ENCODE assay signal across 9 cellular contexts in genomic region chr21:26965567-26966359, GRCh38. TPM values are rescaled to one million over a fixed set of nuclear protein-coding genes. Genes with fewer than 3 reads are reported as not detected.
A peak's percentile ranks its signal among the peaks of the same experiment; 100 is the strongest.
DNase-seq lines count a peak whose midpoint lies in the region; ATAC-seq and TF ChIP-seq lines count a peak whose summit lies in the region.
"Had no signal": no experiment of that assay in that cellular context is flagged by ENCODE, and none has a peak within 500 bp of the region (broad histone marks: within the 10 kb centered on the region; RNA-seq: fewer than 3 reads in every experiment).

No MANE protein-coding gene starts in this region.

- no peaks in the 10 kb centered on the region for H3F3A ChIP-seq in MM.1S (ENCODE audit: insufficient read depth, low read length)

- intact Hi-C loops in Right ventricle myocardium superior (cut with DNase I): no loop called here

- H3K9ac ChIP-seq in parathyroid adenoma (no peak overlapping the region), MM.1S (ENCODE audit: low read length) (no peak overlapping the region)

- H3K79me2 ChIP-seq in parathyroid adenoma: no peaks in the 10 kb centered on the region
- no peaks in the 10 kb centered on the region for H3K79me2 ChIP-seq in MM.1S (ENCODE audit: low read length)

- H3K9me3 ChIP-seq in RWPE2 (ENCODE audit: severe bottlenecking): no peaks in the 10 kb centered on the region
- no peaks in the 10 kb centered on the region for H3K9me3 ChIP-seq in parathyroid adenoma (ENCODE audit: control insufficient read depth, low read length)
- no peaks in the 10 kb centered on the region for H3K9me3 ChIP-seq in MM.1S (replicated peaks; ENCODE audit: insufficient read depth, low read length)

- no peaks in the 10 kb centered on the region for H3K9me2 ChIP-seq in MM.1S (replicated peaks; ENCODE audit: insufficient read depth, low read length)

- TF ChIP-seq CTCF in RWPE2 (IDR thresholded peaks at IDR 0.05; ENCODE audit: poor library complexity, severe bottlenecking) (no peak), parathyroid adenoma (IDR thresholded peaks at IDR 0.05) (no peak), MM.1S (IDR thresholded peaks at IDR 0.05; ENCODE audit: low read length) (no peak)

- 0 out of 3 replicates have a peak, but pooled peaks have one; percentile 12 for ATAC-seq in RWPE2 (ENCODE audit: low read depth)
- peak; percentile 59 for ATAC-seq in Right ventricle myocardium superior (ENCODE audit: poor library complexity)
- no peak for ATAC-seq in HG03378 (IDR thresholded peaks at IDR 0.05; ENCODE audit: unreplicated experiment)

- H2AFZ ChIP-seq in parathyroid adenoma: peak overlapping the region; percentile 17
- H2AFZ ChIP-seq in MM.1S (ENCODE audit: low read length): no peak overlapping the region

- peak overlapping the region; percentile 74 for H3K4me2 ChIP-seq in parathyroid adenoma (ENCODE audit: low read length)
- H3K4me2 ChIP-seq in MM.1S (ENCODE audit: low read depth, low read length): no peak overlapping the region

- H3K27ac ChIP-seq in RWPE2 (ENCODE audit: poor library complexity, severe bottlenecking): no peak overlapping the region
- H3K27ac ChIP-seq in parathyroid adenoma: no peak overlapping the region
- H3K27ac ChIP-seq in MM.1S (ENCODE audit: low read length): no peak overlapping the region

- H3K27me3 ChIP-seq in RWPE2 (ENCODE audit: insufficient read depth, poor library complexity, severe bottlenecking) (peaks cover 62% of the 10 kb centered on the region), parathyroid adenoma (ENCODE audit: control insufficient read depth, insufficient read depth, low read length) (no peaks in the 10 kb centered on the region), MM.1S (replicated peaks; ENCODE audit: insufficient read depth, low read length) (no peaks in the 10 kb centered on the region)

- H3K4me3 ChIP-seq in RWPE2 (ENCODE audit: severe bottlenecking) (no peak overlapping the region), parathyroid adenoma (ENCODE audit: low read depth, low read length) (peak overlapping the region; percentile 68), MM.1S (ENCODE audit: low read length) (no peak overlapping the region)

- no peaks in the 10 kb centered on the region for H3K36me3 ChIP-seq in RWPE2 (ENCODE audit: low read depth)
- H3K36me3 ChIP-seq in parathyroid adenoma (ENCODE audit: control insufficient read depth, insufficient read depth, low read length): no peaks in the 10 kb centered on the region
- no peaks in the 10 kb centered on the region for H3K36me3 ChIP-seq in MM.1S (replicated peaks; ENCODE audit: insufficient read depth, low read length)

- H4K20me1 ChIP-seq in MM.1S (ENCODE audit: insufficient read depth, low read length): no peaks in the 10 kb centered on the region

- no peaks in the 10 kb centered on the region for H3K4me1 ChIP-seq in RWPE2 (ENCODE audit: insufficient read depth, poor library complexity, severe bottlenecking)
- no peaks in the 10 kb centered on the region for H3K4me1 ChIP-seq in parathyroid adenoma
- H3K4me1 ChIP-seq in MM.1S (ENCODE audit: low read length): no peaks in the 10 kb centered on the region

- DNase-seq in EL (peak; percentile 63), RWPE2 (ENCODE audit: low spot score) (peak; percentile 42), Right ventricle myocardium superior (peak; percentile 78), NCI-H526 treated with DMSO at 0.1 percent for 48 hours (lab: John Stamatoyannopoulos, UW) (no peak), MM.1S (no peak), NCI-H446 treated with DMSO at 0.1 percent for 48 hours (lab: John Stamatoyannopoulos, UW) (no peak)
- DNase-seq: activated B cell treated with CpG ODN at 0.5 μM for 24 hours had no signal

RNA-seq across cellular contexts. Expression of gene ADAMTS5, which starts 1.1 kb away (rescaled TPM):
- 4.0 TPM for total RNA-seq in Right ventricle myocardium superior
- total RNA-seq: activated B cell treated with CpG ODN at 0.5 μM for 24 hours had no signal

Comparison
In these comparisons a context has a peak if more than half of its experiments do, and no peak if none do; other contexts are left out.
1. DNase-seq: peak in EL (single experiment), RWPE2 (single experiment) and Right ventricle myocardium superior (single experiment); none in NCI-H526 treated with DMSO at 0.1 percent for 48 hours (single experiment), MM.1S (single experiment) and NCI-H446 treated with DMSO at 0.1 percent for 48 hours (single experiment).